12 cellular contexts compared by ENCODE assay signal in the genomic region with DNA sequence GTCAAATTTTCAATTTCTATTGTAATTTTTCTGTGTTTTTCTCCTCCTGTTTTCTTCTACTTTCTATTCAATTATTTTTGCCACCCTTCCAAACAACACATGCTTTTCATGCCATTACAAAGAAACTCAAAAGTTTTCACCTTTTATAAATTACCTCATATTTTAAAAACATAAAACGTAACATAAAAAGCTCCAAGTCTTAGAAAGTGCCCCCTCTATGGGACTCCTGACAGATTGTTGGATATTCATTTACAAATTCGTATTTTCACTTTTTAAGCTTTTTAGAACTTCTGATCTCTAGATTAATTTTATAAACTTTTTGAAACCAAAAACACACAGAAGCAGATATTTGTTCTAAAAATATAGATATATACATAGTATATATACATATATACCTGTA. TPM values are rescaled to one million over a fixed set of nuclear protein-coding genes. Genes with fewer than 3 reads are reported as not detected.
DNase-seq lines count a peak whose midpoint lies in the region; ATAC-seq, FAIRE-seq and TF ChIP-seq lines count a peak whose summit lies in the region.
"Had no signal": no experiment of that assay in that cellular context is flagged by ENCODE, and none has a peak within 500 bp of the region (broad histone marks: within the 10 kb centered on the region; RNA-seq: fewer than 3 reads in every experiment).

No MANE protein-coding gene starts in this region.

- DNase-seq in AG20443 (ENCODE audit: low spot score) (peak; percentile 15), RCC 7860 (ENCODE audit: low spot score) (no peak), fibroblast of lung (ENCODE audit: low read depth in 2 of 2) (peak in 1 of 2 donors; percentile 68), progenitor cell of endocrine pancreas (ENCODE audit: low spot score, unreplicated experiment) (no peak), WERI-Rb-1 (no peak), SW 1271 (lab: John Stamatoyannopoulos, UW) (no peak)
- DNase-seq: activated CD4-positive, alpha-beta T cell treated with anti-CD3 and anti-CD28 coated beads, Interleukin-2, amount 10 ng/mL, durations not matched to agents 7 days and 5 days; anterior cingulate cortex; DMS79; stimulated activated CD4-positive, alpha-beta T cell treated with anti-CD3 and anti-CD28 coated beads, Interleukin-4, amount 100 ng/mL, for 1 hour had no signal

- H3K27me3 ChIP-seq in fibroblast of lung (ENCODE audit: control insufficient read depth, insufficient read depth, low read length) (no peaks in the 10 kb centered on the region), WERI-Rb-1 (ENCODE audit: insufficient read depth, low read depth, severe bottlenecking) (no peaks in the 10 kb centered on the region)

- H3K27ac ChIP-seq in fibroblast of lung (ENCODE audit: insufficient read depth, low read length) = peak overlapping the region; percentile 76
- no peak overlapping the region for H3K27ac ChIP-seq in WERI-Rb-1

- ATAC-seq in GM18517 (IDR thresholded peaks at IDR 0.05; ENCODE audit: unreplicated experiment) = no peak
- no peak for ATAC-seq in GM19351 (IDR thresholded peaks at IDR 0.05; ENCODE audit: unreplicated experiment)

- TF ChIP-seq CTCF in fibroblast of lung (conservative IDR thresholded peaks at IDR 0.05 in 1 of 2, IDR thresholded peaks at IDR 0.05 in 1 of 2; ENCODE audit: low read depth in 1 of 2, low read length in 2 of 2) = peak; percentile 22 to 44
- TF ChIP-seq CTCF in progenitor cell of endocrine pancreas (IDR thresholded peaks at IDR 0.05; ENCODE audit: unreplicated experiment) = peak; percentile 28
- no peak for TF ChIP-seq CTCF in WERI-Rb-1 (IDR thresholded peaks at IDR 0.05; ENCODE audit: low read depth, low read length)

- peak overlapping the region; percentile 69 for H3K4me2 ChIP-seq in fibroblast of lung (ENCODE audit: extremely low read depth, insufficient read depth, low read length)

- no peaks in the 10 kb centered on the region for H3K36me3 Mint-ChIP-seq in progenitor cell of endocrine pancreas (ENCODE audit: insufficient read depth)

- H2AFZ ChIP-seq in fibroblast of lung (ENCODE audit: low read length) = no peak overlapping the region

- peaks cover 13% of the 10 kb centered on the region for H3K4me1 Mint-ChIP-seq in progenitor cell of endocrine pancreas (ENCODE audit: low read depth)

- H3K36me3 ChIP-seq in fibroblast of lung (ENCODE audit: control insufficient read depth, insufficient read depth, low read length) (no peaks in the 10 kb centered on the region), WERI-Rb-1 (no peaks in the 10 kb centered on the region)

- peak overlapping the region; percentile 75 to 90 (median 86) for H3K4me3 ChIP-seq in fibroblast of lung (replicated peaks in 1 of 4; ENCODE audit: control extremely low read depth in 1 of 4, insufficient read depth in 1 of 4, low read depth in 3 of 4, low read length in 4 of 4)
- H3K4me3 ChIP-seq in WERI-Rb-1 (ENCODE audit: low read depth, low read length) = no peak overlapping the region

- H3K27me3 Mint-ChIP-seq in progenitor cell of endocrine pancreas = peaks cover 33% of the 10 kb centered on the region

- H3K9me3 ChIP-seq in fibroblast of lung (ENCODE audit: control insufficient read depth, insufficient read depth, low read depth, low read length) (no peaks in the 10 kb centered on the region), WERI-Rb-1 (ENCODE audit: severe bottlenecking) (no peaks in the 10 kb centered on the region)

- H3K9ac ChIP-seq in fibroblast of lung (ENCODE audit: insufficient read depth, low read length) = no peak overlapping the region

- H3K4me3 Mint-ChIP-seq in progenitor cell of endocrine pancreas (ENCODE audit: low read depth) = no peak overlapping the region
- H3K4me3 Mint-ChIP-seq: activated CD4-positive, alpha-beta T cell treated with anti-CD3 and anti-CD28 coated beads, Interleukin-2, amount 10 ng/mL, durations not matched to agents 7 days and 5 days had no signal

- FAIRE-seq in RCC 7860 (lab: Jason Lieb, UNC) = peak; percentile 37

- H3K4me1 ChIP-seq in fibroblast of lung (ENCODE audit: control insufficient read depth, extremely low read depth, insufficient read depth, low read length) = no peaks in the 10 kb centered on the region

- H4K20me1 ChIP-seq in fibroblast of lung (ENCODE audit: control insufficient read depth, extremely low read depth, insufficient read depth, low read length) = no peaks in the 10 kb centered on the region

- no peaks in the 10 kb centered on the region for H3K9me3 Mint-ChIP-seq in progenitor cell of endocrine pancreas (ENCODE audit: low read depth)
- H3K9me3 Mint-ChIP-seq: activated CD4-positive, alpha-beta T cell treated with anti-CD3 and anti-CD28 coated beads, Interleukin-2, amount 10 ng/mL, durations not matched to agents 7 days and 5 days had no signal

- H3K27ac Mint-ChIP-seq in progenitor cell of endocrine pancreas = no peak overlapping the region
- H3K27ac Mint-ChIP-seq: activated CD4-positive, alpha-beta T cell treated with anti-CD3 and anti-CD28 coated beads, Interleukin-2, amount 10 ng/mL, durations not matched to agents 7 days and 5 days had no signal

- H3K79me2 ChIP-seq in fibroblast of lung (ENCODE audit: control insufficient read depth, insufficient read depth, low read length) = peaks cover 67% of the 10 kb centered on the region

RNA-seq across cellular contexts. Expression of a gene that starts 1.6 kb away (rescaled TPM):
- total RNA-seq in fibroblast of lung (200 and 253 TPM in 2 replicates), progenitor cell of endocrine pancreas (4.5 and 6.4 TPM in 2 replicates)
- 93.1 and 353 TPM in 2 replicates for polyA plus RNA-seq in fibroblast of lung
- 101 and 369 TPM in 2 replicates for polyA plus RNA-seq in fibroblast of lung (2012)
- polyA minus RNA-seq in fibroblast of lung (ENCODE audit: low replicate concordance) = 109 and 270 TPM in 2 replicates

Comparison
In these comparisons a context has a peak if more than half of its experiments do, and no peak if none do; other contexts are left out.
1. RNA of a gene that starts 1.6 kb away (total RNA-seq): 200 to 253 TPM in fibroblast of lung; 4.5 to 6.4 TPM in progenitor cell of endocrine pancreas; every median in the first group is over 10 times any median in the second.